11 cellular contexts compared by ENCODE assay signal in genomic region chr11:93020248-93021088, GRCh38. TPM values are rescaled to one million over a fixed set of nuclear protein-coding genes. Genes with fewer than 3 reads are reported as not detected.
DNase-seq lines count a peak whose midpoint lies in the region; ATAC-seq and TF ChIP-seq lines count a peak whose summit lies in the region.
"Had no signal": no experiment of that assay in that cellular context is flagged by ENCODE, and none has a peak within 500 bp of the region (broad histone marks: within the 10 kb centered on the region; RNA-seq: fewer than 3 reads in every experiment).

No MANE protein-coding gene starts in this region.

- no peak for ATAC-seq in GM19324 (IDR thresholded peaks at IDR 0.05; ENCODE audit: low FRiP score, unreplicated experiment)
- ATAC-seq in activated CD4-positive, CD25-positive, alpha-beta regulatory T cell treated with anti-CD3 and anti-CD28 coated beads, Interleukin-2, amount 50 U/mL, for 24 hours: no peak

- H3K27me3 Mint-ChIP-seq in immature natural killer cell (ENCODE audit: low read depth in 3 of 3): peaks cover 0 to 4% (median 2%) of the 10 kb centered on the region in 3 donors

- peaks cover 0 to 13% (median 8%) of the 10 kb centered on the region in 6 donors for H3K9me3 Mint-ChIP-seq in immature natural killer cell

- DNase-seq in EH (ENCODE audit: low read depth) (peak; percentile 77), NCI-H1105 treated with DMSO at 0.1 percent for 48 hours (lab: John Stamatoyannopoulos, UW) (peak; percentile 95), brain microvascular endothelial cell (peak; percentile 43), middle frontal gyrus (ENCODE audit: extremely low spot score, low spot score) (peak; percentile 5), immature natural killer cell (no peak)
- no peak for DNase-seq in stimulated activated CD4-positive, alpha-beta T cell treated with anti-CD3 and anti-CD28 coated beads, Interleukin-2, amount 100 ng/mL, for 24 hours
- DNase-seq: activated CD4-positive, CD25-positive, alpha-beta regulatory T cell treated with anti-CD3 and anti-CD28 coated beads, Interleukin-2, amount 50 U/mL, for 72 hours; stimulated activated naive CD4-positive, alpha-beta T cell had no signal

- peak overlapping the region; percentile 42 for H3K27ac ChIP-seq in brain microvascular endothelial cell
- H3K27ac ChIP-seq: right atrium auricular region had no signal

- H3K27ac Mint-ChIP-seq in immature natural killer cell: no peak overlapping the region

- peak; percentile 8 for TF ChIP-seq CTCF in brain microvascular endothelial cell (IDR thresholded peaks at IDR 0.05; ENCODE audit: low read depth, low read length, missing control alignments)

- no peaks in the 10 kb centered on the region for H3K4me1 Mint-ChIP-seq in immature natural killer cell

- no peaks in the 10 kb centered on the region for H3K36me3 ChIP-seq in brain microvascular endothelial cell (replicated peaks)
- H3K36me3 ChIP-seq: right atrium auricular region had no signal

- no peak overlapping the region for H3K4me3 Mint-ChIP-seq in immature natural killer cell

- no peak overlapping the region for H3K4me3 ChIP-seq in brain microvascular endothelial cell (ENCODE audit: low read depth, low read length)
- H3K4me3 ChIP-seq: right atrium auricular region had no signal

- H3K36me3 Mint-ChIP-seq in immature natural killer cell: no peaks in the 10 kb centered on the region

- no peaks in the 10 kb centered on the region for H3K27me3 ChIP-seq in brain microvascular endothelial cell (replicated peaks)
- H3K27me3 ChIP-seq: right atrium auricular region had no signal

- in situ Hi-C loops in brain microvascular endothelial cell (cut with HindIII; ENCODE audit: low pct_ligation_motif_present, low sequenced_read_pairs): no loop called here

RNA-seq across cellular contexts. Expression of gene MTNR1B, which starts 51.0 kb away (rescaled TPM):
- not detected for polyA plus RNA-seq in immature natural killer cell

Comparison
In these comparisons a context has a peak if more than half of its experiments do, and no peak if none do; other contexts are left out.
1. DNase-seq: peak in EH (single experiment), NCI-H1105 treated with DMSO at 0.1 percent for 48 hours (single experiment), brain microvascular endothelial cell (single experiment) and middle frontal gyrus (single experiment); none in immature natural killer cell (0 of 3) and stimulated activated CD4-positive, alpha-beta T cell treated with anti-CD3 and anti-CD28 coated beads, Interleukin-2, amount 100 ng/mL, for 24 hours (0 of 2).